Comparison of ENCODE assay signal across 30 cellular contexts in genomic region chr3:9301091-9301490, GRCh38. TPM values are rescaled to one million over a fixed set of nuclear protein-coding genes. Genes with fewer than 3 reads are reported as not detected.
DNase-seq lines count a peak whose midpoint lies in the region; ATAC-seq and TF ChIP-seq lines count a peak whose summit lies in the region.
"Had no signal": no experiment of that assay in that cellular context is flagged by ENCODE, and none has a peak within 500 bp of the region (broad histone marks: within the 10 kb centered on the region; RNA-seq: fewer than 3 reads in every experiment).

No MANE protein-coding gene starts in this region.

- H4K20me1 ChIP-seq in mammary epithelial cell (ENCODE audit: insufficient read depth, low read length) = no peaks in the 10 kb centered on the region

- H3K27me3 ChIP-seq in mammary epithelial cell (ENCODE audit: insufficient read depth, low read length) (no peaks in the 10 kb centered on the region), adipocyte (replicated peaks; ENCODE audit: control insufficient read depth, insufficient read depth, low read length) (no peaks in the 10 kb centered on the region), foreskin keratinocyte (no peaks in the 10 kb centered on the region)
- H3K27me3 ChIP-seq: breast epithelium, right lobe of liver, testis had no signal

- POLR2A ChIA-PET in MCF 10A (lab: Yijun Ruan, JAX) = no interaction called here

- TF ChIP-seq CTCF in MCF 10A (IDR thresholded peaks at IDR 0.05; ENCODE audit: unreplicated experiment) = no peak
- no peak for TF ChIP-seq CTCF in mammary epithelial cell (conservative IDR thresholded peaks at IDR 0.05 in 1 of 2, IDR thresholded peaks at IDR 0.05 in 1 of 2; ENCODE audit: extremely low read depth in 1 of 2, insufficient read depth in 1 of 2, low read depth in 1 of 2, low read length in 2 of 2)
- TF ChIP-seq CTCF in foreskin keratinocyte (conservative IDR thresholded peaks at IDR 0.05) = no peak

- WGBS in mammary epithelial cell (ENCODE audit: low coverage, missing lambda C conversion rate) = 93% methylated on average over 5 of the region's 5 CpGs

- peaks cover 23% of the 10 kb centered on the region for H3K4me1 Mint-ChIP-seq in MCF 10A (ENCODE audit: insufficient read depth, unreplicated experiment)
- peaks cover 14% of the 10 kb centered on the region for H3K4me1 Mint-ChIP-seq in activated naive CD8-positive, alpha-beta T cell treated with anti-CD3 and anti-CD28 coated beads for 36 hours
- peaks cover 16% of the 10 kb centered on the region for H3K4me1 Mint-ChIP-seq in activated naive CD4-positive, alpha-beta T cell treated with anti-CD3 and anti-CD28 coated beads for 36 hours (ENCODE audit: low read depth)

- CTCF ChIA-PET in MCF 10A (lab: Yijun Ruan, JAX) = interaction anchor here (1.2 to 7.8 kb wide), 8 partner anchors 37 to 358 kb away, joined by 3 to 200 read pairs (median 17); partner anchors contain the start of gene SRGAP3
- CTCF ChIA-PET in mammary epithelial cell (lab: Charles Lee; ENCODE audit: low non-redundant PET) = no interaction called here
- CTCF ChIA-PET in activated naive CD4-positive, alpha-beta T cell treated with anti-CD3 and anti-CD28 coated beads for 36 hours (lab: Charles Lee) = interaction anchor here (1.3 to 6.4 kb wide), 9 partner anchors 11 to 338 kb away, joined by 3 to 85 read pairs (median 11); partner anchors contain the start of genes RAD18 and SRGAP3

- H3K9me3 Mint-ChIP-seq in MCF 10A (ENCODE audit: unreplicated experiment) = no peaks in the 10 kb centered on the region
- peaks cover 3% of the 10 kb centered on the region for H3K9me3 Mint-ChIP-seq in activated naive CD8-positive, alpha-beta T cell treated with anti-CD3 and anti-CD28 coated beads for 36 hours
- H3K9me3 Mint-ChIP-seq in activated naive CD4-positive, alpha-beta T cell treated with anti-CD3 and anti-CD28 coated beads for 36 hours = no peaks in the 10 kb centered on the region
- H3K9me3 Mint-ChIP-seq: CD4-positive, CD25-positive, alpha-beta regulatory T cell had no signal

- H3K4me3 Mint-ChIP-seq in MCF 10A (ENCODE audit: unreplicated experiment) = no peak overlapping the region
- H3K4me3 Mint-ChIP-seq in activated naive CD8-positive, alpha-beta T cell treated with anti-CD3 and anti-CD28 coated beads for 36 hours = no peak overlapping the region
- no peak overlapping the region for H3K4me3 Mint-ChIP-seq in activated naive CD4-positive, alpha-beta T cell treated with anti-CD3 and anti-CD28 coated beads for 36 hours
- H3K4me3 Mint-ChIP-seq: CD4-positive, CD25-positive, alpha-beta regulatory T cell; stimulated activated naive CD8-positive, alpha-beta T cell treated with anti-CD3 and anti-CD28 coated beads, Interleukin-15, Interleukin-2, amounts not matched to agents 100 ng/mL and 50 ng/mL, for 24 hours had no signal

- dilution Hi-C loops in mammary epithelial cell (cut with HindIII; ENCODE audit: low sequenced_read_pairs) = loop anchor here (5.0 kb wide), 1 partner anchor 324 kb away; no protein-coding TSS in a partner anchor

- H3K4me3 ChIP-seq in mammary epithelial cell (replicated peaks in 1 of 3; ENCODE audit: insufficient read depth in 1 of 3, low read depth in 2 of 3, low read length in 3 of 3) = no peak overlapping the region
- H3K4me3 ChIP-seq in adipocyte (ENCODE audit: low read length) = no peak overlapping the region
- H3K4me3 ChIP-seq: breast epithelium, left lung, prostate gland, right lobe of liver, SK-N-MC had no signal

- no TSS peak for BruUV-seq in MCF 10A (replicated peaks; lab: Mats Ljungman, UMichigan)
- BruUV-seq in mammary epithelial cell (replicated peaks; lab: Mats Ljungman, UMichigan) = no TSS peak

- no peaks in the 10 kb centered on the region for H3K36me3 Mint-ChIP-seq in MCF 10A (ENCODE audit: insufficient read depth, unreplicated experiment)
- H3K36me3 Mint-ChIP-seq in activated naive CD8-positive, alpha-beta T cell treated with anti-CD3 and anti-CD28 coated beads for 36 hours = no peaks in the 10 kb centered on the region
- no peaks in the 10 kb centered on the region for H3K36me3 Mint-ChIP-seq in activated naive CD4-positive, alpha-beta T cell treated with anti-CD3 and anti-CD28 coated beads for 36 hours (ENCODE audit: low read depth)
- H3K36me3 Mint-ChIP-seq: CD4-positive, CD25-positive, alpha-beta regulatory T cell had no signal

- H2AFZ ChIP-seq in mammary epithelial cell (ENCODE audit: low read depth, low read length) = no peak overlapping the region

- intact Hi-C loops in MCF 10A (cut with micrococcal nuclease) = no loop called here
- intact Hi-C loops in mammary epithelial cell (cut with micrococcal nuclease) = no loop called here
- intact Hi-C loops in activated naive CD4-positive, alpha-beta T cell treated with anti-CD3 and anti-CD28 coated beads for 36 hours (cut with micrococcal nuclease) = loop anchor here (5.0 kb wide), 1 partner anchor 219 kb away; no protein-coding TSS in a partner anchor

- H3K27ac ChIP-seq in mammary epithelial cell (ENCODE audit: insufficient read depth, low read depth, low read length) (no peak overlapping the region), foreskin keratinocyte (peak overlapping the region; percentile 74)
- H3K27ac ChIP-seq: breast epithelium, HL-60, left lung, neutrophil, prostate gland, right lobe of liver, SK-N-MC, testis had no signal

- H3K36me3 ChIP-seq in mammary epithelial cell (ENCODE audit: insufficient read depth, low read length) (no peaks in the 10 kb centered on the region), adipocyte (ENCODE audit: control insufficient read depth, insufficient read depth, low read length, severe bottlenecking) (no peaks in the 10 kb centered on the region)
- H3K36me3 ChIP-seq: breast epithelium, left lung, neutrophil, prostate gland, right lobe of liver had no signal

- H3K9me3 ChIP-seq in mammary epithelial cell (replicated peaks; ENCODE audit: insufficient read depth, low read length) = no peaks in the 10 kb centered on the region
- no peaks in the 10 kb centered on the region for H3K9me3 ChIP-seq in adipocyte (ENCODE audit: control insufficient read depth, low read length)
- H3K9me3 ChIP-seq: breast epithelium, left lung, neutrophil, prostate gland, right lobe of liver, testis had no signal

- no peaks in the 10 kb centered on the region for H3K27me3 Mint-ChIP-seq in MCF 10A (ENCODE audit: insufficient read depth, unreplicated experiment)
- H3K27me3 Mint-ChIP-seq in activated naive CD8-positive, alpha-beta T cell treated with anti-CD3 and anti-CD28 coated beads for 36 hours = peaks cover 12% of the 10 kb centered on the region
- peaks cover 4% of the 10 kb centered on the region for H3K27me3 Mint-ChIP-seq in activated naive CD4-positive, alpha-beta T cell treated with anti-CD3 and anti-CD28 coated beads for 36 hours (ENCODE audit: low read depth)

- DNase-seq in MCF 10A (ENCODE audit: unreplicated experiment) (peak; percentile 18), mammary epithelial cell (no peak), adipocyte (ENCODE audit: low read depth) (peak; percentile 10), foreskin keratinocyte (no peak), Kasumi-1 (lab: John Stamatoyannopoulos, UW) (no peak)
- DNase-seq in activated naive CD8-positive, alpha-beta T cell treated with anti-CD3 and anti-CD28 coated beads for 36 hours = no peak
- DNase-seq in activated naive CD4-positive, alpha-beta T cell treated with anti-CD3 and anti-CD28 coated beads for 36 hours = no peak
- DNase-seq: activated CD4-positive, alpha-beta T cell treated with anti-CD3 and anti-CD28 coated beads, Interleukin-2, amount 50 U/mL, for 48 hours; activated naive CD4-positive, alpha-beta T cell treated with Interleukin-2 at 50 U/mL for 16 hours; Calu3; CD4-positive, CD25-positive, alpha-beta regulatory T cell; DMS79 treated with DMSO at 0.1 percent for 48 hours; GOT3; left lung; NCI-H1048; NCI-H1694; NCI-H446 treated with DMSO at 0.1 percent for 48 hours; NCI-H774; right lobe of liver; RPMI8226; stimulated activated CD8-positive, alpha-beta memory T cell treated with anti-CD3 and anti-CD28 coated beads, Interleukin-4, amount 100 ng/mL, for 48 hours; testis had no signal

- peak overlapping the region; percentile 4 for H3K27ac Mint-ChIP-seq in MCF 10A (ENCODE audit: low read depth, unreplicated experiment)
- no peak overlapping the region for H3K27ac Mint-ChIP-seq in activated naive CD8-positive, alpha-beta T cell treated with anti-CD3 and anti-CD28 coated beads for 36 hours
- no peak overlapping the region for H3K27ac Mint-ChIP-seq in activated naive CD4-positive, alpha-beta T cell treated with anti-CD3 and anti-CD28 coated beads for 36 hours
- H3K27ac Mint-ChIP-seq: CD4-positive, CD25-positive, alpha-beta regulatory T cell; stimulated activated naive CD8-positive, alpha-beta T cell treated with anti-CD3 and anti-CD28 coated beads, Interleukin-15, Interleukin-2, amounts not matched to agents 100 ng/mL and 50 ng/mL, for 24 hours had no signal

- H3K4me1 ChIP-seq in mammary epithelial cell (ENCODE audit: insufficient read depth, low read length) (peaks cover 22% of the 10 kb centered on the region), adipocyte (ENCODE audit: control insufficient read depth, insufficient read depth, low read length) (peaks cover 12% of the 10 kb centered on the region), foreskin keratinocyte (peaks cover 15% of the 10 kb centered on the region)
- H3K4me1 ChIP-seq: breast epithelium, prostate gland, right lobe of liver had no signal

- H3K4me2 ChIP-seq in mammary epithelial cell (ENCODE audit: insufficient read depth, low read depth, low read length) = no peak overlapping the region

- H3K79me2 ChIP-seq in mammary epithelial cell (ENCODE audit: insufficient read depth, low read length) = no peaks in the 10 kb centered on the region

- no peak for ATAC-seq in foreskin keratinocyte
- ATAC-seq in HG02973 (IDR thresholded peaks at IDR 0.05; ENCODE audit: unreplicated experiment) = no peak
- ATAC-seq: left lung, right lobe of liver had no signal

- H3K9ac ChIP-seq in mammary epithelial cell (ENCODE audit: insufficient read depth, low read length) (no peak overlapping the region), adipocyte (ENCODE audit: low read length) (no peak overlapping the region)

- in situ Hi-C loops in mammary epithelial cell (cut with MboI; ENCODE audit: low sequenced_read_pairs in 2 of 2) = loop anchor here (5.0 to 25.0 kb wide), 3 partner anchors 326 to 539 kb away; partner anchors contain the start of gene OXTR (in 1 of the 2)

RNA-seq across cellular contexts. Expression of gene SRGAP3, which starts 51.6 kb away (rescaled TPM):
- 13.7 and 19.8 TPM in 2 replicates for total RNA-seq in MCF 10A (2022)
- total RNA-seq in mammary epithelial cell = 10 to 100 TPM; 27.2 to 50.1 TPM
- polyA plus RNA-seq in mammary epithelial cell = 9.2 TPM
- polyA minus RNA-seq in mammary epithelial cell = 62.1 TPM
- total RNA-seq in foreskin keratinocyte = 16.2 and 17.9 TPM in 2 replicates
- polyA plus RNA-seq in foreskin keratinocyte = 4.4 and 5.0 TPM in 2 replicates
- total RNA-seq in activated naive CD8-positive, alpha-beta T cell treated with anti-CD3 and anti-CD28 coated beads for 36 hours = 1 to 10 TPM; 1.2 to 1.3 TPM
- 1 to 10 TPM; 2.4 to 2.5 TPM for total RNA-seq in activated naive CD4-positive, alpha-beta T cell treated with anti-CD3 and anti-CD28 coated beads for 36 hours
- total RNA-seq: endothelial cell of umbilical vein had no signal

Comparison
In these comparisons a context has a peak if more than half of its experiments do, and no peak if none do; other contexts are left out.
1. DNase-seq: peak in MCF 10A (single experiment) and adipocyte (single experiment); none in mammary epithelial cell (single experiment), foreskin keratinocyte (0 of 2), Kasumi-1 (0 of 2), activated naive CD8-positive, alpha-beta T cell treated with anti-CD3 and anti-CD28 coated beads for 36 hours (single experiment) and activated naive CD4-positive, alpha-beta T cell treated with anti-CD3 and anti-CD28 coated beads for 36 hours (single experiment).